Comparison of ENCODE assay signal across 26 cellular contexts in genomic region chr14:90530523-90530922, GRCh38.
DNase-seq lines count a peak whose midpoint lies in the region; ATAC-seq, FAIRE-seq and TF ChIP-seq lines count a peak whose summit lies in the region.
"Had no signal": no experiment of that assay in that cellular context is flagged by ENCODE, and none has a peak within 500 bp of the region (broad histone marks: within the 10 kb centered on the region; RNA-seq: fewer than 3 reads in every experiment).

No MANE protein-coding gene starts in this region.

- no peak for TF ChIP-seq POLR2A in Peyer's patch (IDR thresholded peaks at IDR 0.05)

- FAIRE-seq in kidney (lab: Jason Lieb, UNC): no peak
- no peak for FAIRE-seq in small intestine (lab: Jason Lieb, UNC)
- FAIRE-seq: GM12878, GM12892, GM18507 had no signal

- no peaks in the 10 kb centered on the region for H3K36me3 ChIP-seq in Peyer's patch
- no peaks in the 10 kb centered on the region for H3K36me3 ChIP-seq in kidney (ENCODE audit: control insufficient read depth in 1 of 2, insufficient read depth in 2 of 2, low read length in 2 of 2)
- no peaks in the 10 kb centered on the region for H3K36me3 ChIP-seq in mucosa of descending colon (ENCODE audit: low read depth)
- H3K36me3 ChIP-seq in small intestine (ENCODE audit: control insufficient read depth in 2 of 2, insufficient read depth in 2 of 2, low read length in 2 of 2): no peaks in the 10 kb centered on the region
- H3K36me3 ChIP-seq: BE2C, BLaER1 had no signal

- 14 to 56% (median 36%) methylated on average over 7 of the region's 7 CpGs for WGBS in small intestine, 3 donors

- intact Hi-C loops in kidney (cut with DNase I) (no loop called here), mucosa of descending colon (cut with DNase I, micrococcal nuclease) (no loop called here)

- no peak overlapping the region for H3K4me3 ChIP-seq in Peyer's patch
- no peak overlapping the region for H3K4me3 ChIP-seq in kidney (ENCODE audit: low read length in 2 of 2)
- no peak overlapping the region for H3K4me3 ChIP-seq in mucosa of descending colon
- no peak overlapping the region for H3K4me3 ChIP-seq in small intestine (ENCODE audit: low read depth in 1 of 2, low read length in 2 of 2)
- H3K4me3 ChIP-seq: BLaER1, GM12878 had no signal

- ATAC-seq in mucosa of descending colon: peak; percentile 21
- ATAC-seq: CD8-positive, alpha-beta T cell; GM12878 had no signal

- H3K4me1 ChIP-seq in Peyer's patch: peaks cover 0 to 4% (median 0%) of the 10 kb centered on the region in 4 donors
- H3K4me1 ChIP-seq in kidney (ENCODE audit: control insufficient read depth in 1 of 2, insufficient read depth in 1 of 2, low read depth in 1 of 2, low read length in 2 of 2): peaks cover 5 to 10% of the 10 kb centered on the region in 2 donors
- H3K4me1 ChIP-seq in mucosa of descending colon (ENCODE audit: low read depth): no peaks in the 10 kb centered on the region
- H3K4me1 ChIP-seq in small intestine (ENCODE audit: control insufficient read depth in 2 of 2, insufficient read depth in 1 of 2, low read depth in 1 of 2, low read length in 1 of 2): no peaks in the 10 kb centered on the region
- H3K4me1 ChIP-seq: BE2C, Caco-2 had no signal

- TF ChIP-seq CTCF in Peyer's patch (IDR thresholded peaks at IDR 0.05) (no peak), kidney (IDR thresholded peaks at IDR 0.05; ENCODE audit: borderline replicate concordance, extremely low read depth, insufficient read depth) (no peak), mucosa of descending colon (IDR thresholded peaks at IDR 0.05) (no peak)

- H3K27ac ChIP-seq in Peyer's patch (peak overlapping the region in 1 of 4 donors; percentile 12), kidney (ENCODE audit: low read depth in 2 of 2, low read length in 2 of 2) (no peak overlapping the region), small intestine (ENCODE audit: low read depth in 1 of 2, low read length in 1 of 2) (no peak overlapping the region)
- H3K27ac ChIP-seq: BLaER1, C4-2B had no signal

- H3K9me3 ChIP-seq in Peyer's patch (no peaks in the 10 kb centered on the region), kidney (ENCODE audit: control insufficient read depth in 1 of 2, low read length in 2 of 2) (no peaks in the 10 kb centered on the region), mucosa of descending colon (no peaks in the 10 kb centered on the region), small intestine (ENCODE audit: control insufficient read depth, low read depth) (no peaks in the 10 kb centered on the region)
- H3K9me3 ChIP-seq: BE2C, Caco-2 had no signal

- peak in 2 of 3 donors; percentile 75 to 79 for DNase-seq in Peyer's patch
- peak; percentile 21 for DNase-seq in kidney
- DNase-seq in mucosa of descending colon: peak in 1 of 3 donors; percentile 3
- peak; percentile 88 for DNase-seq in small intestine
- DNase-seq in middle frontal gyrus (ENCODE audit: extremely low spot score, low spot score): no peak
- no peak for DNase-seq in NCI-H1105 (lab: John Stamatoyannopoulos, UW)
- DNase-seq in KG1 (lab: John Stamatoyannopoulos, UW): no peak
- DNase-seq: 8988T; ACHN; BE2C; Caco-2; Calu3; CD4-positive, alpha-beta T cell; CD8-positive, alpha-beta T cell; DMS 273 treated with DMSO at 0.1 percent for 48 hours; DMS153; DMS53; DMS79; DND-41; EL; GDM1 had no signal

- no peak overlapping the region for H3K9ac ChIP-seq in kidney (ENCODE audit: low read length in 2 of 2)
- H3K9ac ChIP-seq: BLaER1 had no signal

- no peaks in the 10 kb centered on the region for H3K27me3 ChIP-seq in Peyer's patch
- no peaks in the 10 kb centered on the region for H3K27me3 ChIP-seq in small intestine (ENCODE audit: control insufficient read depth in 2 of 2, insufficient read depth in 2 of 2, low read length in 2 of 2)
- H3K27me3 ChIP-seq: BE2C, BLaER1 had no signal

Comparison
In these comparisons a context has a peak if more than half of its experiments do, and no peak if none do; other contexts are left out.
1. DNase-seq: peak in Peyer's patch (2 of 3), kidney (single experiment) and small intestine (single experiment); none in middle frontal gyrus (single experiment), NCI-H1105 (single experiment) and KG1 (single experiment).